ENCODE assay signal across 9 cellular contexts in the genomic region with DNA sequence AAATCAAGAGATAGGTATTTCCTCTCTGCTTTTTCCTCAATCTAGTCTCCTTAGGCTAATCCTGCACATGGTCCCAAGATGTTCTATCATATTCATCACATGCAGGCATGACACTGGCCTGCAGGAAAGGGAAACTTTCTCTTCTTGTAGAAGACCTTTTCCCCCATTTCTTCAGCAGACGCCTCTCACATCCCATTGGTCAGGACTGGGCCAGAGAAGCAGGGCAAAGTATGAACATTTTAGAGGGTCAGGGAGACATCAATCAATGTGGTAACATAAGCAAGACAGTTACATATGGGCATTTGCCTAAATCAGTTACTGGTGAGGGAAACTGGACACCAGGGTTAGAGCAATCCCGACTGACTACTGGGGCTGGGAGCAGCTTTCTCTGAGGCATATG.
"Had no signal": no experiment of that assay in that cellular context is flagged by ENCODE, and none has a peak within 500 bp of the region (broad histone marks: within the 10 kb centered on the region; RNA-seq: fewer than 3 reads in every experiment).

No MANE protein-coding gene starts in this region.

- H3K36me3 ChIP-seq: ascending aorta, right atrium auricular region, tibial artery had no signal

- H3K27me3 ChIP-seq: ascending aorta, right atrium auricular region had no signal

- H3K9me3 ChIP-seq: ascending aorta, right atrium auricular region, tibial artery had no signal

- FAIRE-seq: small intestine had no signal

- H3K4me1 ChIP-seq: right atrium auricular region, tibial artery had no signal

- H3K4me3 ChIP-seq: ascending aorta, right atrium auricular region, tibial artery had no signal

- H3K27ac ChIP-seq: ascending aorta, right atrium auricular region, tibial artery had no signal

- DNase-seq: activated CD8-positive, alpha-beta memory T cell treated with anti-CD3 and anti-CD28 coated beads, Interleukin-2, amount 50 U/mL, for 4 hours; activated CD8-positive, alpha-beta T cell treated with anti-CD3 and anti-CD28 coated beads for 36 hours; activated naive CD4-positive, alpha-beta T cell; naive B cell; small intestine; T-helper 2 cell; tibial artery had no signal
